ENCODE assay signal across 8 cellular contexts in the genomic region with DNA sequence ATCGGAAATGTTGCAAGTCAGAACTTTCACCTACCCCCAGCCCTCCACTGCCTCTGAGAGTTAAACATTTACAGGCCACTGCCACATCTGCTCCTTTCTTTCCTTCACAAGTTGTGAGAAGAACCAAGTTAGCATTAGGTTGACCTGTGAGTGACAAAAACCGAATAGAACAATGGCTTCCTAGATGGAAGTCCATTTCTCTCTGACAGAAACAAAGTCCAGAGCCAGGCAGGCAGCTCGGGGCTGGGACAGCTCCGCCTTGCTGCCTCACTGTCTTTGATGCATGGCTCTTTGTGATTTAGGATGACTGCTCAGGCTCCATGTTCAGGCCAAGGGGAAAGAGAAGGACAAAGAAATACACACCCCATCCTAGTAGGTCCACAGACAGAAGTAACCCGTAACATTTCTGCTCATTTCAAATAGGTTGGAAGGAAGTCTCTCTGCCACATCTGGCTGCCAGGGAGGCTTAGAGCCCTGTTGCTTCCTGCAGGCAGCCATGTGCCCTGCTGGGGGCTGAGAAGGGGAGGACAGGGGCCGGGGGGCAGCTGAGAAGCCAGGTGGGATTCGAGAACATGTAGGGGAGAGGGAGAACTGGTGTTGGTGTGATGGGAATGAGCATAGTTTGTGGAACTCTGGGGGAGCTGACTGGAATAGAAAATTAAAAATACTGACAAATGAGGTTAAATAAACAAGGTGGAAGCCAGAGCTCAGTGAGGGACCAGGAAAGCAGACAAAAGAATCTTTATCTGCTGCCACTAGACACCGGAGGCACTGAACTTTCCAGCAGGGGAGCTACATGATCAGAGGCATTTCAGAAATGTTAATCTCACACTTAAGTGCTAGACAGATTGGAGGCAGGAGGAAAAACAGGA. TPM values are rescaled to one million over a fixed set of nuclear protein-coding genes. Genes with fewer than 3 reads are reported as not detected.
DNase-seq lines count a peak whose midpoint lies in the region; ATAC-seq, FAIRE-seq and TF ChIP-seq lines count a peak whose summit lies in the region.

No MANE protein-coding gene starts in this region.

- peaks cover 24% of the 10 kb centered on the region for H3K4me1 ChIP-seq in ES-I3 (ENCODE audit: insufficient read depth, low read length)
- peaks cover 25% of the 10 kb centered on the region for H3K4me1 ChIP-seq in lower lobe of right lung

- H3K36me3 ChIP-seq in ES-I3 (ENCODE audit: insufficient read depth, low read length) = no peaks in the 10 kb centered on the region; the same call in 1 of the 2 replicates
- H3K36me3 ChIP-seq in lower lobe of right lung = no peaks in the 10 kb centered on the region

- ATAC-seq in lower lobe of right lung = peak; percentile 36 to 54
- ATAC-seq in HG03521 (IDR thresholded peaks at IDR 0.05; ENCODE audit: unreplicated experiment) = no peak

- no peak overlapping the region for H3K27ac ChIP-seq in lower lobe of right lung

- no peak for TF ChIP-seq CTCF in lower lobe of right lung (IDR thresholded peaks at IDR 0.05)

- H3K4me3 ChIP-seq in lower lobe of right lung = no peak overlapping the region

- no peaks in the 10 kb centered on the region for H3K9me3 ChIP-seq in ES-I3 (ENCODE audit: control insufficient read depth, insufficient read depth, low read length)
- H3K9me3 ChIP-seq in lower lobe of right lung = no peaks in the 10 kb centered on the region

- intact Hi-C loops in lower lobe of right lung (cut with DNase I) = no loop called here

- H3K9ac ChIP-seq in ES-I3 (ENCODE audit: low read depth, low read length) = peak overlapping the region; percentile 24

- H3K27me3 ChIP-seq in lower lobe of right lung (ENCODE audit: low read depth) = no peaks in the 10 kb centered on the region

- peak; percentile 33 for DNase-seq in HuH-7.5 (ENCODE audit: low spot score)
- peak; percentile 94 for DNase-seq in astrocyte of the hippocampus (ENCODE audit: low read depth, low spot score)
- no peak for DNase-seq in lower lobe of right lung
- DNase-seq in anterior cingulate cortex (lab: John Stamatoyannopoulos, UW) = no peak
- no peak for DNase-seq in effector CD4-positive, alpha-beta T cell
- no peak for DNase-seq in HTR-8/SVneo (ENCODE audit: insufficient read length, low spot score)

- no peak for FAIRE-seq in HTR-8/SVneo (lab: Jason Lieb, UNC)

RNA-seq across cellular contexts. Expression of a gene that starts 19.5 kb away (rescaled TPM):
- 18.0 TPM for total RNA-seq in lower lobe of right lung

RNA-seq across cellular contexts. Expression of a gene that starts 21.4 kb away (rescaled TPM):
- total RNA-seq in lower lobe of right lung = 151 TPM

RNA-seq across cellular contexts. Expression of a gene that starts 43.7 kb away (rescaled TPM):
- total RNA-seq in lower lobe of right lung = 292 TPM

RNA-seq across cellular contexts. Expression of a gene that starts 46.8 kb away (rescaled TPM):
- 24.5 TPM for total RNA-seq in lower lobe of right lung

Comparison
In these comparisons a context has a peak if more than half of its experiments do, and no peak if none do; other contexts are left out.
1. DNase-seq: peak in HuH-7.5 (single experiment) and astrocyte of the hippocampus (single experiment); none in lower lobe of right lung (single experiment), anterior cingulate cortex (0 of 58), effector CD4-positive, alpha-beta T cell (single experiment) and HTR-8/SVneo (single experiment).